Comparison of ENCODE assay signal across 10 cellular contexts in genomic region chr15:74396146-74396438, GRCh38. TPM values are rescaled to one million over a fixed set of nuclear protein-coding genes. Genes with fewer than 3 reads are reported as not detected.
DNase-seq lines count a peak whose midpoint lies in the region; ATAC-seq and TF ChIP-seq lines count a peak whose summit lies in the region.
"Had no signal": no experiment of that assay in that cellular context is flagged by ENCODE, and none has a peak within 500 bp of the region (broad histone marks: within the 10 kb centered on the region; RNA-seq: fewer than 3 reads in every experiment).

No MANE protein-coding gene starts in this region.

- H3K9ac ChIP-seq in BLaER1 treated with 17β-estradiol and CSF1 and Interleukin-3, amounts not matched to agents 10 nM and 100 nM = peak overlapping the region in 8 of 11 experiments; percentile 26 to 68 (median 50); a peak in 13 of 22 replicates

- no peaks in the 10 kb centered on the region for H3K9me3 ChIP-seq in BLaER1 treated with 17β-estradiol and CSF1 and Interleukin-3, amounts not matched to agents 10 nM and 100 nM (replicated peaks in 1 of 11)
- H3K9me3 ChIP-seq in hepatocyte (ENCODE audit: low read depth) (no peaks in the 10 kb centered on the region), SJCRH30 (replicated peaks) (no peaks in the 10 kb centered on the region)

- H3K27ac ChIP-seq in BLaER1 treated with 17β-estradiol and CSF1 and Interleukin-3, amounts not matched to agents 10 nM and 100 nM = peak overlapping the region in 8 of 11 experiments; percentile 81 to 95 (median 87); a peak in 16 of 22 replicates
- H3K27ac ChIP-seq in RWPE1 (peak overlapping the region; percentile 67; the same call in 1 of the 2 replicates), hepatocyte (peak overlapping the region; percentile 88), SJCRH30 (no peak overlapping the region)

- no peaks in the 10 kb centered on the region for H3K79me2 ChIP-seq in hepatocyte

- POLR2A ChIA-PET in RWPE1 (lab: Yijun Ruan, JAX; ENCODE audit: low non-redundant PET) = no interaction called here

- no peaks in the 10 kb centered on the region for H3K36me3 ChIP-seq in BLaER1 treated with 17β-estradiol and CSF1 and Interleukin-3, amounts not matched to agents 10 nM and 100 nM
- no peaks in the 10 kb centered on the region for H3K36me3 ChIP-seq in hepatocyte (replicated peaks; ENCODE audit: insufficient read depth, low read depth)
- no peaks in the 10 kb centered on the region for H3K36me3 ChIP-seq in SJCRH30

- H4K20me1 ChIP-seq in BLaER1 treated with 17β-estradiol and CSF1 and Interleukin-3, amounts not matched to agents 10 nM and 100 nM = no peaks in the 10 kb centered on the region
- H4K20me1 ChIP-seq in hepatocyte (ENCODE audit: insufficient read depth, poor library complexity, severe bottlenecking) = no peaks in the 10 kb centered on the region

- TF ChIP-seq CTCF in RWPE1 (conservative IDR thresholded peaks at IDR 0.05; ENCODE audit: low read depth) (no peak), hepatocyte (IDR thresholded peaks at IDR 0.05; ENCODE audit: poor library complexity) (no peak)

- no peak for DNase-seq in RWPE1 (ENCODE audit: low spot score)
- DNase-seq in hepatocyte (ENCODE audit: low spot score) = no peak
- DNase-seq in GOT3 (lab: John Stamatoyannopoulos, UW) = no peak
- DNase-seq in SJCRH30 = no peak
- no peak for DNase-seq in AG08396 (ENCODE audit: low spot score)
- DNase-seq: NCI-H2227 treated with DMSO at 0.1 percent for 48 hours had no signal

- WGBS in hepatocyte (ENCODE audit: low lambda C conversion rate, missing lambda C conversion rate) = 72% methylated on average over 10 of the region's 10 CpGs

- ATAC-seq in GM21360 (IDR thresholded peaks at IDR 0.05; ENCODE audit: unreplicated experiment) (peak; percentile 0), HG02678 (IDR thresholded peaks at IDR 0.05; ENCODE audit: unreplicated experiment) (no peak)

- no peaks in the 10 kb centered on the region for H3K9me2 ChIP-seq in hepatocyte (replicated peaks; ENCODE audit: insufficient read depth)

- H3K4me1 ChIP-seq in BLaER1 treated with 17β-estradiol and CSF1 and Interleukin-3, amounts not matched to agents 10 nM and 100 nM = peaks cover 73 to 89% (median 82%) of the 10 kb centered on the region in 10 experiments
- peaks cover 28% of the 10 kb centered on the region for H3K4me1 ChIP-seq in hepatocyte (ENCODE audit: insufficient read depth)
- H3K4me1 ChIP-seq in SJCRH30 = peaks cover 43% of the 10 kb centered on the region

- H2AFZ ChIP-seq in hepatocyte = no peak overlapping the region

- peak overlapping the region; percentile 73 to 99 (median 98) for H3K4me2 ChIP-seq in BLaER1 treated with 17β-estradiol and CSF1 and Interleukin-3, amounts not matched to agents 10 nM and 100 nM
- no peak overlapping the region for H3K4me2 ChIP-seq in hepatocyte

- no peak overlapping the region for H3K4me3 ChIP-seq in BLaER1 treated with 17β-estradiol and CSF1 and Interleukin-3, amounts not matched to agents 10 nM and 100 nM
- H3K4me3 ChIP-seq in hepatocyte (no peak overlapping the region), SJCRH30 (no peak overlapping the region)

- no peaks in the 10 kb centered on the region for H3K27me3 ChIP-seq in BLaER1 treated with 17β-estradiol and CSF1 and Interleukin-3, amounts not matched to agents 10 nM and 100 nM
- H3K27me3 ChIP-seq in hepatocyte = no peaks in the 10 kb centered on the region
- H3K27me3 ChIP-seq in SJCRH30 = no peaks in the 10 kb centered on the region

- CTCF ChIA-PET in RWPE1 (lab: Yijun Ruan, JAX) = interaction anchor here (1.2 kb wide), 1 partner anchor 37 kb away, joined by 4 read pairs; no protein-coding TSS in a partner anchor

RNA-seq across cellular contexts. Expression of gene CYP11A1, which starts 28.6 kb away (rescaled TPM):
- 0.80 and 2.4 TPM in 2 replicates for total RNA-seq in hepatocyte
- 1.5 and 2.6 TPM in 2 replicates for polyA plus RNA-seq in hepatocyte
- not detected in 2 replicates for total RNA-seq in SJCRH30 (2014; rRNA removed; shearing (Covaris generic))
- total RNA-seq: CD8-positive, alpha-beta T cell had no signal

RNA-seq across cellular contexts. Expression of gene SEMA7A, which starts 37.7 kb away (rescaled TPM):
- 9.5 and 12.0 TPM in 2 replicates for total RNA-seq in hepatocyte
- polyA plus RNA-seq in hepatocyte = 2.4 and 4.6 TPM in 2 replicates
- 2.6 and 2.8 TPM in 2 replicates for total RNA-seq in SJCRH30 (2014; rRNA removed; shearing (Covaris generic))
